Comparison of ENCODE assay signal across 24 cellular contexts in genomic region chr21:29052224-29052623, GRCh38.
"Had no signal": no experiment of that assay in that cellular context is flagged by ENCODE, and none has a peak within 500 bp of the region (broad histone marks: within the 10 kb centered on the region; RNA-seq: fewer than 3 reads in every experiment).

No MANE protein-coding gene starts in this region.

- H3K4me3 ChIP-seq: MG63, SJSA1, SK-N-MC had no signal

- H3K27ac ChIP-seq: HL-60, SJSA1, SK-N-MC had no signal

- FAIRE-seq: HTR-8/SVneo, RCC 7860 had no signal

- DNase-seq: Karpas-422, KG1, MG63, NCI-H1092, NCI-H1105 treated with DMSO at 0.1 percent for 48 hours, NCI-H1417 treated with DMSO at 0.1 percent for 48 hours, NCI-H187, NCI-H2029, NCI-H2081 treated with DMSO at 0.1 percent for 48 hours, NCI-H2171, NCI-H226, NCI-H446, NCI-H510A, NCI-H524 treated with DMSO at 0.1 percent for 48 hours, NCI-H69, NCI-H774, Right ventricle myocardium superior, RPMI8226, SIG-M5 had no signal

- H3K9me3 ChIP-seq: MG63, SJSA1 had no signal

- H3K27me3 ChIP-seq: MG63, SJSA1 had no signal
